In the genomic region with DNA sequence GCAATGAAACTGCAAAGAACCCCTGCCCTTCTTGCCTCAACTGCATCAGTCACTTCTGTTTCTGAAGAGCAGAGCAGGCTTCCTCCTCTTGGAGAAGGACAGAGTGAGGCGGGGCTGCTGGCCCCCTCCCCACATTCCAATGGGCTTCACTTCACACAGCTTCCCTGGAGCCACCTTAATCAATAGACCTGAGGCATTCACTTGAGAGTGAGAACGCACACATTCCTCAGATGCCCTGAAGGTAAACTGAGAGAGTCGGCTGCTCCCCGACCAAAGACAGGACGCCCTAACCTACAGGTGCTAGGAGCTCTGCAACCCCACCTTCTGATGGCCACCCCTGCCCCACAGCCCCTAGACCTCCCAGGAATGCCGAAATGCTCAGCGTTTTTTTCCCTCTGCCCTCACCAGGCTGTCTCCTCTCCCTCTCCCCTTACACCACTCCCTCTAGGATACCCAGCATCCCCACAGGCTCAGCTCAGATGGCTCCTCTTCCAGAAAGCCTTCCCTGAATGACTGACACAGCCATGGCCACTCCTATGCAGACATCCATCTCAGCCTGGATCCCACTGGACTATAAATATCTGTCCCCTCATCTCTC, we compare ENCODE assay signal across 1 cellular context.
TF ChIP-seq lines count a peak whose summit lies in the region.

No MANE protein-coding gene starts in this region.

TF ChIP-seq in GM12891, 5 proteins besides CTCF, POLR2A, EP300 and RAD21 (continued from another document):
- TF ChIP-seq PAX5 (IDR thresholded peaks at IDR 0.05; ENCODE audit: insufficient read depth, low read length, severe bottlenecking) (no peak), POU2F2 (IDR thresholded peaks at IDR 0.05; ENCODE audit: low read depth, low read length) (no peak)
